1 cellular context compared by ENCODE assay signal in genomic region chr3:61522064-61522463, GRCh38.
A peak's percentile ranks its signal among the peaks of the same experiment; 100 is the strongest.
TF ChIP-seq lines count a peak whose summit lies in the region.

No MANE protein-coding gene starts in this region.

TF ChIP-seq in GM12878, 131 proteins besides CTCF, POLR2A, EP300 and RAD21:
- TF ChIP-seq HDGF (IDR thresholded peaks at IDR 0.05): peak; percentile 48; the same call in 1 of the 2 replicates
- no peak for TF ChIP-seq MEF2A (IDR thresholded peaks at IDR 0.05; ENCODE audit: insufficient read depth, low read depth, low read length)
TF ChIP-seq in GM12878: peak in this region for 1.
